Comparison of ENCODE assay signal across 11 cellular contexts in genomic region chr6:46983007-46983411, GRCh38. TPM values are rescaled to one million over a fixed set of nuclear protein-coding genes. Genes with fewer than 3 reads are reported as not detected.
DNase-seq lines count a peak whose midpoint lies in the region; ATAC-seq, FAIRE-seq and TF ChIP-seq lines count a peak whose summit lies in the region.
"Had no signal": no experiment of that assay in that cellular context is flagged by ENCODE, and none has a peak within 500 bp of the region (broad histone marks: within the 10 kb centered on the region; RNA-seq: fewer than 3 reads in every experiment).

No MANE protein-coding gene starts in this region.

- no peak for FAIRE-seq in small intestine (lab: Jason Lieb, UNC)

- DNase-seq in GM23338 (ENCODE audit: low spot score) (peak; percentile 59), NCI-H748 treated with DMSO at 0.1 percent for 48 hours (lab: John Stamatoyannopoulos, UW) (peak; percentile 11), hepatic stellate cell (ENCODE audit: low spot score) (peak; percentile 7), small intestine (peak; percentile 45), uterus (no peak), cortex of kidney (lab: John Stamatoyannopoulos, UW) (no peak)
- DNase-seq: activated effector memory CD4-positive, alpha-beta T cell treated with anti-CD3 and anti-CD28 coated beads, Interleukin-2, amount 50 U/mL, for 16 hours; NCI-H524 treated with DMSO at 0.1 percent for 48 hours; sigmoid colon had no signal

- H3K9me3 Mint-ChIP-seq in GM23338: no peaks in the 10 kb centered on the region
- H3K9me3 Mint-ChIP-seq: IgD-negative memory B cell had no signal

- H3K27ac Mint-ChIP-seq in GM23338: no peak overlapping the region
- H3K27ac Mint-ChIP-seq: IgD-negative memory B cell had no signal

- H3K36me3 ChIP-seq in GM23338 (ENCODE audit: insufficient read depth): no peaks in the 10 kb centered on the region
- no peaks in the 10 kb centered on the region for H3K36me3 ChIP-seq in small intestine (ENCODE audit: control insufficient read depth in 2 of 2, insufficient read depth in 2 of 2, low read length in 2 of 2)
- no peaks in the 10 kb centered on the region for H3K36me3 ChIP-seq in uterus
- H3K36me3 ChIP-seq: sigmoid colon had no signal

- H3K27me3 ChIP-seq in GM23338 (ENCODE audit: insufficient read depth): no peaks in the 10 kb centered on the region
- no peaks in the 10 kb centered on the region for H3K27me3 ChIP-seq in small intestine (ENCODE audit: control insufficient read depth in 2 of 2, insufficient read depth in 2 of 2, low read length in 2 of 2)
- H3K27me3 ChIP-seq in uterus: no peaks in the 10 kb centered on the region
- H3K27me3 ChIP-seq: sigmoid colon had no signal

- TF ChIP-seq CTCF in GM23338 (conservative IDR thresholded peaks at IDR 0.05; ENCODE audit: low read depth in 2 of 2) (peak; percentile 37 to 49; a peak in 3 of 4 replicates), uterus (IDR thresholded peaks at IDR 0.05) (no peak)

- no peaks in the 10 kb centered on the region for H4K20me1 ChIP-seq in GM23338 (replicated peaks; ENCODE audit: insufficient read depth)

- no peaks in the 10 kb centered on the region for H3K79me2 ChIP-seq in GM23338 (replicated peaks; ENCODE audit: insufficient read depth)

- H3K4me2 ChIP-seq in GM23338: no peak overlapping the region

- intact Hi-C loops in uterus (cut with DNase I; ENCODE audit: low total_unique reads): no loop called here

- H3F3A ChIP-seq in GM23338 (replicated peaks; ENCODE audit: low read depth): no peaks in the 10 kb centered on the region

- peaks cover 7% of the 10 kb centered on the region; the same call in 1 of the 3 replicates for H3K4me1 Mint-ChIP-seq in GM23338
- H3K4me1 Mint-ChIP-seq: IgD-negative memory B cell had no signal

- H3K27ac ChIP-seq in GM23338 (ENCODE audit: low read depth) (no peak overlapping the region), small intestine (ENCODE audit: low read depth in 1 of 2, low read length in 1 of 2) (no peak overlapping the region), uterus (peak overlapping the region in 1 of 2 donors; percentile 1)
- H3K27ac ChIP-seq: sigmoid colon had no signal

- ATAC-seq in GM23338: peak; percentile 71
- ATAC-seq in HG02763 (IDR thresholded peaks at IDR 0.05; ENCODE audit: unreplicated experiment): no peak

- TF ChIP-seq POLR2A in uterus (IDR thresholded peaks at IDR 0.05): no peak

- H2AFZ ChIP-seq in GM23338: no peak overlapping the region

- no peaks in the 10 kb centered on the region for H3K36me3 Mint-ChIP-seq in GM23338 (ENCODE audit: low read depth)
- H3K36me3 Mint-ChIP-seq: IgD-negative memory B cell had no signal

- no peak overlapping the region for H3K4me3 Mint-ChIP-seq in GM23338
- H3K4me3 Mint-ChIP-seq: IgD-negative memory B cell had no signal

- H3K4me1 ChIP-seq in GM23338 (ENCODE audit: insufficient read depth): no peaks in the 10 kb centered on the region
- peaks cover 2% of the 10 kb centered on the region in 2 donors for H3K4me1 ChIP-seq in small intestine (ENCODE audit: control insufficient read depth in 2 of 2, insufficient read depth in 1 of 2, low read depth in 1 of 2, low read length in 1 of 2)
- H3K4me1 ChIP-seq in uterus: no peaks in the 10 kb centered on the region

- H3K27me3 Mint-ChIP-seq in GM23338 (ENCODE audit: insufficient read depth, low read depth, poor library complexity): peaks cover 5% of the 10 kb centered on the region

- peaks cover 4% of the 10 kb centered on the region; the same call in 1 of the 2 replicates for H3K9me2 ChIP-seq in GM23338 (ENCODE audit: insufficient read depth)

- no peak overlapping the region for H3K4me3 ChIP-seq in GM23338
- no peak overlapping the region for H3K4me3 ChIP-seq in small intestine (ENCODE audit: low read depth in 1 of 2, low read length in 2 of 2)
- H3K4me3 ChIP-seq in uterus: no peak overlapping the region
- H3K4me3 ChIP-seq: sigmoid colon had no signal

- H3K9me3 ChIP-seq in small intestine (ENCODE audit: control insufficient read depth, low read depth): no peaks in the 10 kb centered on the region
- no peaks in the 10 kb centered on the region for H3K9me3 ChIP-seq in uterus
- H3K9me3 ChIP-seq: sigmoid colon had no signal

TF ChIP-seq in GM23338, 12 proteins besides CTCF, POLR2A, EP300 and RAD21 (continues in another document):
- TF ChIP-seq REST (IDR thresholded peaks at IDR 0.05; ENCODE audit: unreplicated experiment) (no peak), STAT1 (IDR thresholded peaks at IDR 0.05; ENCODE audit: unreplicated experiment) (no peak), POLR2AphosphoS5 (IDR thresholded peaks at IDR 0.05; ENCODE audit: low read depth) (no peak), JUNB (IDR thresholded peaks at IDR 0.05; ENCODE audit: unreplicated experiment) (no peak), EZH2 (IDR thresholded peaks at IDR 0.05; ENCODE audit: low read depth, unreplicated experiment) (no peak), NANOG (IDR thresholded peaks at IDR 0.05; ENCODE audit: borderline replicate concordance) (no peak), ZNF114 (CRISPR knock-in tag; IDR thresholded peaks at IDR 0.05) (no peak), EZH2phosphoT487 (IDR thresholded peaks at IDR 0.05; ENCODE audit: unreplicated experiment) (no peak), ETS1 (IDR thresholded peaks at IDR 0.05) (no peak)

RNA-seq across cellular contexts. Expression of gene ADGRF1, which starts 59.1 kb away (rescaled TPM):
- total RNA-seq in GM23338 (2014; rRNA removed; shearing (Covaris generic)): not detected in 2 replicates
- not detected in 2 replicates for polyA plus RNA-seq in GM23338 (2016; fragmentation: Nextera tagmentation; extraction: Ambion mirVana)
- 1 to 10 TPM; 1.1 to 1.7 (median 1.6) TPM for polyA plus RNA-seq in small intestine
- total RNA-seq in uterus: under 1 TPM in 1 of 4 donors, not detected in 3; 0.35 TPM
- total RNA-seq: sigmoid colon had no signal
- polyA plus RNA-seq: IgD-negative memory B cell had no signal

Comparison
In these comparisons a context has a peak if more than half of its experiments do, and no peak if none do; other contexts are left out.
1. DNase-seq: peak in GM23338 (single experiment), NCI-H748 treated with DMSO at 0.1 percent for 48 hours (single experiment), hepatic stellate cell (single experiment) and small intestine (single experiment); none in uterus (0 of 2) and cortex of kidney (single experiment).
2. CTCF ChIP-seq: peak in GM23338 (2 of 2); none in uterus (0 of 4).